Comparison of ENCODE assay signal across 10 cellular contexts in the genomic region with DNA sequence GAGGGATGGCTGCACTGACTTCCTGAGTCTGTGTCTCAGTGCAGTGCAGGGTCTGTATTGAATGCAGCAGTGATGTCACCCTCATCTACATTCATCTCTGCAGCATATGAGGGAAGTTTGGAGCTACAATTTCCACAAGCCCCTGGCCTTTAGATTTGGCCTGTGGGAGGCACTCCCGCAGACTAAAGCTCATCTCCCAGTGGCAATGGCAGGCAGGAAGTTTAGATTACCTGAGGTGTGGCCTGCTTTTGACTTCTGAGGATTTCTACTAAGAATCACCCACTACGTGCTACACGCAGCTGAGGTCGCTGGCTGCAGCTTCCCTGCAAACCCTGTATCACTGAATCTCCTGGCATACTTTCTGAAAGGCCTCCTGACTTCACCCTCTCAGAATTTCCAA.
"Had no signal": no experiment of that assay in that cellular context is flagged by ENCODE, and none has a peak within 500 bp of the region (broad histone marks: within the 10 kb centered on the region; RNA-seq: fewer than 3 reads in every experiment).

No MANE protein-coding gene starts in this region.

- H3K4me3 ChIP-seq: esophagus squamous epithelium, gastrocnemius medialis, heart right ventricle had no signal

- H2AFZ ChIP-seq: parathyroid adenoma had no signal

- DNase-seq: activated CD4-positive, alpha-beta memory T cell treated with anti-CD3 and anti-CD28 coated beads, Interleukin-2, amount 10 ng/mL, durations not matched to agents 7 days and 5 days; activated CD4-positive, alpha-beta T cell treated with anti-CD3 and anti-CD28 coated beads for 1 hour; activated gamma-delta T cell; activated T-cell treated with anti-CD3 and anti-CD28 coated beads, Interleukin-2, amount 50 U/mL, for 48 hours; esophagus squamous epithelium; gastrocnemius medialis; heart right ventricle; kidney glomerular epithelial cell had no signal

- H3K27me3 Mint-ChIP-seq: activated CD4-positive, alpha-beta memory T cell treated with anti-CD3 and anti-CD28 coated beads, Interleukin-2, amount 10 ng/mL, durations not matched to agents 7 days and 5 days; activated naive CD8-positive, alpha-beta T cell had no signal

- H3K4me1 ChIP-seq: esophagus squamous epithelium, gastrocnemius medialis, heart right ventricle, parathyroid adenoma had no signal

- H3K4me3 Mint-ChIP-seq: activated CD4-positive, alpha-beta memory T cell treated with anti-CD3 and anti-CD28 coated beads, Interleukin-2, amount 10 ng/mL, durations not matched to agents 7 days and 5 days; activated naive CD8-positive, alpha-beta T cell had no signal

- H3K36me3 Mint-ChIP-seq: activated naive CD8-positive, alpha-beta T cell had no signal

- ATAC-seq: gastrocnemius medialis, heart right ventricle had no signal

- H3K9me3 Mint-ChIP-seq: activated CD4-positive, alpha-beta memory T cell treated with anti-CD3 and anti-CD28 coated beads, Interleukin-2, amount 10 ng/mL, durations not matched to agents 7 days and 5 days had no signal

- H3K27ac ChIP-seq: esophagus squamous epithelium, gastrocnemius medialis, heart right ventricle, parathyroid adenoma had no signal

- H3K4me1 Mint-ChIP-seq: activated CD4-positive, alpha-beta memory T cell treated with anti-CD3 and anti-CD28 coated beads, Interleukin-2, amount 10 ng/mL, durations not matched to agents 7 days and 5 days had no signal

- H3K9ac ChIP-seq: parathyroid adenoma had no signal

- H3K27me3 ChIP-seq: esophagus squamous epithelium, gastrocnemius medialis, heart right ventricle had no signal

- H3K9me3 ChIP-seq: esophagus squamous epithelium, gastrocnemius medialis, heart right ventricle had no signal

- H3K36me3 ChIP-seq: esophagus squamous epithelium, gastrocnemius medialis, heart right ventricle had no signal

- H3K27ac Mint-ChIP-seq: activated CD4-positive, alpha-beta memory T cell treated with anti-CD3 and anti-CD28 coated beads, Interleukin-2, amount 10 ng/mL, durations not matched to agents 7 days and 5 days; activated naive CD8-positive, alpha-beta T cell had no signal
